26 cellular contexts compared by ENCODE assay signal in genomic region chr1:67825596-67825995, GRCh38. TPM values are rescaled to one million over a fixed set of nuclear protein-coding genes. Genes with fewer than 3 reads are reported as not detected.
"Had no signal": no experiment of that assay in that cellular context is flagged by ENCODE, and none has a peak within 500 bp of the region (broad histone marks: within the 10 kb centered on the region; RNA-seq: fewer than 3 reads in every experiment).

No MANE protein-coding gene starts in this region.

- H3K4me1 Mint-ChIP-seq: immature natural killer cell; memory B cell; natural killer cell; stimulated activated effector memory CD8-positive, alpha-beta T cell treated with anti-CD3 and anti-CD28 coated beads, Interleukin-12 subunit alpha, Interleukin-12 subunit beta, amount 100 ng/mL, for 72 hours had no signal

- H3K9me3 Mint-ChIP-seq: immature natural killer cell; memory B cell; natural killer cell; stimulated activated effector memory CD8-positive, alpha-beta T cell treated with anti-CD3 and anti-CD28 coated beads, Interleukin-12 subunit alpha, Interleukin-12 subunit beta, amount 100 ng/mL, for 72 hours; type B pancreatic cell had no signal

- H3K27ac Mint-ChIP-seq: immature natural killer cell; memory B cell; natural killer cell; progenitor cell of endocrine pancreas; stimulated activated effector memory CD8-positive, alpha-beta T cell treated with anti-CD3 and anti-CD28 coated beads, Interleukin-12 subunit alpha, Interleukin-12 subunit beta, amount 100 ng/mL, for 72 hours; type B pancreatic cell had no signal

- H3K27ac ChIP-seq: coronary artery, esophagus squamous epithelium, neutrophil, right atrium auricular region, sigmoid colon, stomach had no signal

- H2AFZ ChIP-seq: parathyroid adenoma had no signal

- DNase-seq: dermis blood vessel endothelial cell; effector memory CD4-positive, alpha-beta T cell; esophagus squamous epithelium; foreskin melanocyte; hypothalamus; immature natural killer cell; islet precursor cell; kidney glomerular epithelial cell; left colon; left ventricle myocardium superior; natural killer cell; sigmoid colon; stimulated activated CD4-positive, alpha-beta T cell treated with anti-CD3 and anti-CD28 coated beads, Interleukin-2, amount 100 ng/mL, for 24 hours; stimulated activated CD4-positive, alpha-beta T cell treated with anti-CD3 and anti-CD28 coated beads, Interleukin-4, amount 100 ng/mL, for 24 hours; stimulated activated naive CD4-positive, alpha-beta T cell treated with Interleukin-2 at 50 U/mL for 16 hours; stomach; tibial artery had no signal

- H3K27me3 ChIP-seq: esophagus squamous epithelium, right atrium auricular region, sigmoid colon, stomach, tibial artery had no signal

- H3K36me3 Mint-ChIP-seq: immature natural killer cell; memory B cell; natural killer cell; stimulated activated effector memory CD8-positive, alpha-beta T cell treated with anti-CD3 and anti-CD28 coated beads, Interleukin-12 subunit alpha, Interleukin-12 subunit beta, amount 100 ng/mL, for 72 hours had no signal

- ATAC-seq: left ventricle myocardium superior; natural killer cell; stimulated activated effector memory CD8-positive, alpha-beta T cell treated with anti-CD3 and anti-CD28 coated beads, Interleukin-12 subunit alpha, Interleukin-12 subunit beta, amount 100 ng/mL, for 72 hours had no signal

- H3K4me3 ChIP-seq: coronary artery, esophagus squamous epithelium, lung, right atrium auricular region, sigmoid colon, stomach, tibial artery had no signal

- H3K4me3 Mint-ChIP-seq: immature natural killer cell; memory B cell; natural killer cell; stimulated activated effector memory CD8-positive, alpha-beta T cell treated with anti-CD3 and anti-CD28 coated beads, Interleukin-12 subunit alpha, Interleukin-12 subunit beta, amount 100 ng/mL, for 72 hours; type B pancreatic cell had no signal

- H3K36me3 ChIP-seq: esophagus squamous epithelium, neutrophil, right atrium auricular region, sigmoid colon, tibial artery had no signal

- H3K9me3 ChIP-seq: esophagus squamous epithelium, neutrophil, right atrium auricular region, sigmoid colon, stomach, tibial artery had no signal

- H3K27me3 Mint-ChIP-seq: type B pancreatic cell had no signal

RNA-seq across cellular contexts. Expression of gene GNG12, which starts 7.7 kb away (rescaled TPM):
- total RNA-seq: natural killer cell had no signal
